Comparison of ENCODE assay signal across 8 cellular contexts in genomic region chr1:244325056-244325764, GRCh38.
DNase-seq lines count a peak whose midpoint lies in the region; ATAC-seq and TF ChIP-seq lines count a peak whose summit lies in the region.

No MANE protein-coding gene starts in this region.

- TF ChIP-seq EP300 in transverse colon (IDR thresholded peaks at IDR 0.05; ENCODE audit: low read depth): no peak

- H2BK5ac ChIP-seq in mesendoderm (ENCODE audit: low read length): no peak overlapping the region

- H3K27ac ChIP-seq in duodenal mucosa (ENCODE audit: low read depth, low read length) (no peak overlapping the region), transverse colon (peak overlapping the region; percentile 6 to 71 (median 27)), mesendoderm (ENCODE audit: low read depth, low read length) (no peak overlapping the region)

- H3K4me1 ChIP-seq in duodenal mucosa (ENCODE audit: control insufficient read depth in 1 of 2, insufficient read depth in 2 of 2, low read length in 2 of 2) (peaks cover 13 to 24% of the 10 kb centered on the region in 2 donors), transverse colon (peaks cover 0 to 31% (median 7%) of the 10 kb centered on the region in 4 donors), mesendoderm (ENCODE audit: control insufficient read depth, low read depth, low read length) (peaks cover 2% of the 10 kb centered on the region)

- no peaks in the 10 kb centered on the region for H3K79me1 ChIP-seq in mesendoderm (ENCODE audit: low read length)

- H3K4me3 ChIP-seq in duodenal mucosa (ENCODE audit: low read depth in 1 of 2, low read length in 2 of 2) (peak overlapping the region; percentile 3 to 16), transverse colon (no peak overlapping the region), mesendoderm (ENCODE audit: low read length) (no peak overlapping the region)

- H3K9me3 ChIP-seq in duodenal mucosa (ENCODE audit: control insufficient read depth in 1 of 2, low read length in 2 of 2): no peaks in the 10 kb centered on the region
- peaks cover 0 to 5% of the 10 kb centered on the region in 2 donors for H3K9me3 ChIP-seq in transverse colon

- DNase-seq in LHCN-M2 (ENCODE audit: low read depth): peak; percentile 24
- DNase-seq in transverse colon: no peak
- no peak for DNase-seq in DMS114 treated with DMSO at 0.1 percent for 48 hours (lab: John Stamatoyannopoulos, UW; ENCODE audit: unreplicated experiment)
- no peak for DNase-seq in epidermal melanocyte (ENCODE audit: insufficient read length, low spot score)
- DNase-seq in mesendoderm: no peak

- no peak overlapping the region for H3K4ac ChIP-seq in mesendoderm (ENCODE audit: low read depth, low read length)

- no peak overlapping the region for H2BK120ac ChIP-seq in mesendoderm (ENCODE audit: low read depth, low read length)

- H3K4me2 ChIP-seq in mesendoderm (ENCODE audit: low read length): no peak overlapping the region

- 47 to 54% methylated on average over 8 of the region's 8 CpGs for WGBS in transverse colon (ENCODE audit: low coverage in 1 of 2), 2 donors
- no CpG with 5 or more reads among the region's 8 CpGs for WGBS in mesendoderm (ENCODE audit: extremely low coverage, insufficient coverage, low lambda C conversion rate)

- H3K56ac ChIP-seq in mesendoderm (ENCODE audit: low read length): no peak overlapping the region

- no peak overlapping the region for H2AK5ac ChIP-seq in mesendoderm (ENCODE audit: low read length)

- TF ChIP-seq CTCF in transverse colon (IDR thresholded peaks at IDR 0.05): no peak

- ATAC-seq in GM18502 (IDR thresholded peaks at IDR 0.05; ENCODE audit: poor library complexity, unreplicated experiment): peak; percentile 85
- ATAC-seq in GM21619 (IDR thresholded peaks at IDR 0.05; ENCODE audit: unreplicated experiment): peak; percentile 76

- peak; percentile 20 for TF ChIP-seq POLR2A in transverse colon (IDR thresholded peaks at IDR 0.05)

- H3K23ac ChIP-seq in mesendoderm (ENCODE audit: low read length): no peak overlapping the region

- no peak overlapping the region for H3K9ac ChIP-seq in duodenal mucosa (ENCODE audit: low read depth in 1 of 2, low read length in 2 of 2)
- H3K9ac ChIP-seq in mesendoderm (ENCODE audit: low read length): no peak overlapping the region

- H3K36me3 ChIP-seq in duodenal mucosa (ENCODE audit: control insufficient read depth in 1 of 2, insufficient read depth in 2 of 2, low read length in 2 of 2) (no peaks in the 10 kb centered on the region), transverse colon (no peaks in the 10 kb centered on the region), mesendoderm (ENCODE audit: control insufficient read depth, insufficient read depth, low read length) (no peaks in the 10 kb centered on the region)

- H3K18ac ChIP-seq in mesendoderm (ENCODE audit: low read length): no peak overlapping the region

- H3K27me3 ChIP-seq in duodenal mucosa (ENCODE audit: control insufficient read depth in 1 of 2, insufficient read depth in 2 of 2, low read length in 2 of 2): no peaks in the 10 kb centered on the region
- no peaks in the 10 kb centered on the region for H3K27me3 ChIP-seq in transverse colon
- H3K27me3 ChIP-seq in mesendoderm (ENCODE audit: insufficient read depth, low read length, poor library complexity): no peaks in the 10 kb centered on the region

- H4K8ac ChIP-seq in mesendoderm (ENCODE audit: low read depth, low read length): no peak overlapping the region

- in situ Hi-C loops in transverse colon (cut with MboI; ENCODE audit: low pct_ligation_motif_present in 1 of 4, low pct_unique_long_range_greater_than_20kb in 1 of 4, low sequenced_read_pairs in 3 of 4): no loop called here

- no peak overlapping the region for H4K5ac ChIP-seq in mesendoderm (ENCODE audit: low read length)

- H2BK15ac ChIP-seq in mesendoderm (replicated peaks; ENCODE audit: low read depth): no peak overlapping the region

- intact Hi-C loops in transverse colon (cut with DNase I; ENCODE audit: low total_unique reads): no loop called here

- no peaks in the 10 kb centered on the region for H3K79me2 ChIP-seq in mesendoderm (ENCODE audit: control insufficient read depth, insufficient read depth, low read length)

Comparison
In these comparisons a context has a peak if more than half of its experiments do, and no peak if none do; other contexts are left out.
1. H3K27ac ChIP-seq: peak in transverse colon (4 of 4); none in duodenal mucosa (single experiment) and mesendoderm (single experiment).
2. H3K4me3 ChIP-seq: peak in duodenal mucosa (2 of 2); none in transverse colon (0 of 4) and mesendoderm (single experiment).